ENCODE assay signal across 10 cellular contexts in genomic region chr19:55173186-55173716, GRCh38. TPM values are rescaled to one million over a fixed set of nuclear protein-coding genes. Genes with fewer than 3 reads are reported as not detected.
DNase-seq lines count a peak whose midpoint lies in the region; ATAC-seq and TF ChIP-seq lines count a peak whose summit lies in the region.
"Had no signal": no experiment of that assay in that cellular context is flagged by ENCODE, and none has a peak within 500 bp of the region (broad histone marks: within the 10 kb centered on the region; RNA-seq: fewer than 3 reads in every experiment).

No MANE protein-coding gene starts in this region.

- peaks cover 8% of the 10 kb centered on the region for H3K4me1 Mint-ChIP-seq in mesothelial cell of epicardium

- no peaks in the 10 kb centered on the region for H3K4me1 ChIP-seq in A673 (ENCODE audit: insufficient read depth, low read length, poor library complexity, severe bottlenecking)

- H3K27me3 ChIP-seq in A673 (replicated peaks; ENCODE audit: insufficient read depth, low read depth, low read length, poor library complexity): no peaks in the 10 kb centered on the region

- no TSS peak for BruUV-seq in A673 (replicated peaks; lab: Mats Ljungman, UMichigan)

- no peaks in the 10 kb centered on the region for H3K36me3 Mint-ChIP-seq in mesothelial cell of epicardium

- peak overlapping the region; percentile 46 for H3K4me3 ChIP-seq in A673 (ENCODE audit: low read depth, low read length, poor library complexity, severe bottlenecking)
- H3K4me3 ChIP-seq in Jurkat, Clone E6-1 (ENCODE audit: low read length): peak overlapping the region; percentile 51

- H3K9me3 Mint-ChIP-seq in mesothelial cell of epicardium: no peaks in the 10 kb centered on the region

- peaks cover 95% of the 10 kb centered on the region for H3K27me3 Mint-ChIP-seq in mesothelial cell of epicardium (ENCODE audit: low read depth)

- ATAC-seq in HG03025 (IDR thresholded peaks at IDR 0.05; ENCODE audit: low FRiP score, unreplicated experiment): no peak
- no peak for ATAC-seq in GM18907 (IDR thresholded peaks at IDR 0.05; ENCODE audit: unreplicated experiment)

- peak overlapping the region; percentile 58 for H3K4me3 Mint-ChIP-seq in mesothelial cell of epicardium

- H3K9me3 ChIP-seq in A673 (ENCODE audit: low read depth, low read length, poor library complexity, severe bottlenecking): no peaks in the 10 kb centered on the region

- POLR2A ChIA-PET in A673 (lab: Charles Lee; ENCODE audit: low non-redundant PET): no interaction called here

- no peaks in the 10 kb centered on the region for H3K36me3 ChIP-seq in A673 (ENCODE audit: insufficient read depth, low read length, poor library complexity, severe bottlenecking)

- no peak for TF ChIP-seq CTCF in A673 (conservative IDR thresholded peaks at IDR 0.05; ENCODE audit: low read depth, low read length)
- no peak for TF ChIP-seq CTCF in mesothelial cell of epicardium (IDR thresholded peaks at IDR 0.05; ENCODE audit: unreplicated experiment)

- H3K27ac ChIP-seq in A673 (ENCODE audit: low read depth, low read length, poor library complexity, severe bottlenecking) (no peak overlapping the region), substantia nigra (ENCODE audit: low read depth, low read length, poor library complexity, severe bottlenecking) (no peak overlapping the region)

- H3K27ac Mint-ChIP-seq in mesothelial cell of epicardium: no peak overlapping the region

- CTCF ChIA-PET in A673 (lab: Charles Lee): no interaction called here

- no peak for DNase-seq in A673 (ENCODE audit: low spot score)
- DNase-seq in Jurkat, Clone E6-1 (ENCODE audit: low read depth, low spot score): no peak
- DNase-seq in ecto neural progenitor cell (ENCODE audit: low spot score): peak; percentile 68
- no peak for DNase-seq in mesothelial cell of epicardium (ENCODE audit: low spot score in 2 of 2, unreplicated experiment in 2 of 2)
- no peak for DNase-seq in foreskin melanocyte
- DNase-seq in substantia nigra (lab: John Stamatoyannopoulos, UW): no peak

- intact Hi-C loops in A673 (cut with micrococcal nuclease; ENCODE audit: unreplicated experiment): no loop called here

RNA-seq across cellular contexts. Expression of gene DNAAF3, which starts 6.8 kb away (rescaled TPM):
- total RNA-seq in A673 (2021) (4.2 and 9.1 TPM in 2 replicates), mesothelial cell of epicardium (2.9 to 4.4 TPM (median 3.3 TPM) in 3 replicates)
- 14.5 TPM for polyA plus RNA-seq in Jurkat, Clone E6-1 (2012; ENCODE audit: insufficient read depth, insufficient read length)

RNA-seq across cellular contexts. Expression of gene SYT5, which starts 6.8 kb away (rescaled TPM):
- total RNA-seq in A673 (2021) (0.28 TPM in 1 of 2 replicates, not detected in the other), mesothelial cell of epicardium (0.32 to 0.67 TPM (median 0.47 TPM) in 3 replicates)
- 4.1 TPM for polyA plus RNA-seq in Jurkat, Clone E6-1 (2012; ENCODE audit: insufficient read depth, insufficient read length)
- total RNA-seq: Daoy had no signal
- polyA plus RNA-seq: liver had no signal

RNA-seq across cellular contexts. Expression of gene TNNI3, which starts 15.7 kb away (rescaled TPM):
- total RNA-seq in A673 (2021): 12.8 and 16.5 TPM in 2 replicates
- 3.0 TPM for polyA plus RNA-seq in Jurkat, Clone E6-1 (2012; ENCODE audit: insufficient read depth, insufficient read length)
- total RNA-seq in mesothelial cell of epicardium: 6.3 to 9.1 TPM (median 8.9 TPM) in 3 replicates
- total RNA-seq: liver had no signal
- polyA plus RNA-seq: liver had no signal

RNA-seq across cellular contexts. Expression of gene TNNT1, which starts 24.2 kb away (rescaled TPM):
- total RNA-seq in A673 (2021) (37.6 and 54.3 TPM in 2 replicates), mesothelial cell of epicardium (47.5 to 57.5 TPM (median 48.9 TPM) in 3 replicates)
- polyA plus RNA-seq in Jurkat, Clone E6-1 (2012; ENCODE audit: insufficient read depth, insufficient read length): 30.1 TPM

RNA-seq across cellular contexts. Expression of gene PTPRH, which starts 36.0 kb away (rescaled TPM):
- total RNA-seq in A673 (2021): 0.17 and 0.55 TPM in 2 replicates
- not detected for polyA plus RNA-seq in Jurkat, Clone E6-1 (2012; ENCODE audit: insufficient read depth, insufficient read length)
- total RNA-seq in mesothelial cell of epicardium: 10.4 to 10.7 TPM (median 10.5 TPM) in 3 replicates
